In the genomic region with DNA sequence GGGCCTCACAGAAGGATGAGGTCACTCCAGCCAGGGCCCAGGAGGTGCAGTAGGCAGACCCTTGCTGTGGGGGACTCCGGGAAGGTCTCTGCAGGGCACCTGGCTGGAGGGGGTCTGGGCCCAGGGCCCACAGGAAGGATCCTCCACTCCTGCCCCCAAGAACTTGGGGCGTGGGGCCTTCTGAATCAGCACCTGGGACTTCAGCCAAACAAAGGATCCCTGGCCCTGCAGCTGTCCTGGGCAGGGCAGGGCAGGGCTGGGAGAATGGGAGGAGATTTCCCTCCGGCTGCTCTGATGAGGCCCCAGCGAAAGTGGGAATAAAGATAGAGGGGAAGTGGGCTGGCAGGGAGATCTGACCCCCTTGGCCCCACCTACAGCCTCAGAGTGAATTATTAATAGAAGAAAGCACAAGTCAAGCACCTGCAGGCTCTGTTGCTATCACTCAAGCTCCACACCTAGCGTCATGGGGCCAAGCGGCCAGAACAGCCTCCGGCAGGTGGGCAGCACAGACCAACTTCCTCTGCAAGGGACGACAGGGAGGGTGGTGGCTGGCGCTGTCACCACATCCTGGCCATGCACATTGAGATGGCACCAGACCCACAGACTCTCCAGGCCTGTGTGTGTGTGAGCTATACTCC, we compare ENCODE assay signal across 9 cellular contexts.
DNase-seq lines count a peak whose midpoint lies in the region; ATAC-seq, FAIRE-seq and TF ChIP-seq lines count a peak whose summit lies in the region.
"Had no signal": no experiment of that assay in that cellular context is flagged by ENCODE, and none has a peak within 500 bp of the region (broad histone marks: within the 10 kb centered on the region; RNA-seq: fewer than 3 reads in every experiment).

No MANE protein-coding gene starts in this region.

- H3K36me3 ChIP-seq in Panc1 (ENCODE audit: control insufficient read depth, insufficient read depth, low read length) (no peaks in the 10 kb centered on the region), H1 (ENCODE audit: control insufficient read depth in 2 of 4, insufficient read depth in 4 of 4, low read length in 3 of 4) (no peaks in the 10 kb centered on the region)

- H3K56ac ChIP-seq in H1 (replicated peaks; ENCODE audit: insufficient read length, low read depth, low read length) = no peak overlapping the region

- POLR2A ChIA-PET in Panc1 (lab: Charles Lee) (no interaction called here), H1 (lab: Charles Lee; ENCODE audit: partially characterized antibody) (no interaction called here)

- H3K27ac ChIP-seq in Panc1 (ENCODE audit: low read length) = peak overlapping the region; percentile 3; the same call in 1 of the 2 replicates
- H3K27ac ChIP-seq in H1 (ENCODE audit: low read depth, low read length) = no peak overlapping the region

- ATAC-seq in Panc1 (no peak), GM19467 (IDR thresholded peaks at IDR 0.05; ENCODE audit: unreplicated experiment) (no peak)

- TF ChIP-seq POLR2A in H1 (IDR thresholded peaks at IDR 0.05; ENCODE audit: control extremely low read depth in 1 of 2, low read depth in 2 of 2, low read length in 2 of 2) = no peak

- H3K4me3 ChIP-seq in Panc1 (ENCODE audit: low read depth in 2 of 2, low read length in 2 of 2) (no peak overlapping the region), H1 (ENCODE audit: extremely low read depth in 1 of 4, insufficient read depth in 2 of 4, low read depth in 3 of 4, low read length in 4 of 4) (no peak overlapping the region)

- peaks cover 2% of the 10 kb centered on the region for H3K36me3 Mint-ChIP-seq in osteocyte (ENCODE audit: unreplicated experiment)

- H2BK12ac ChIP-seq in H1 (ENCODE audit: low read depth, low read length) = no peak overlapping the region

- no peak overlapping the region for H3K23ac ChIP-seq in H1 (ENCODE audit: insufficient read length)

- H2BK20ac ChIP-seq in H1 (ENCODE audit: low read length) = no peak overlapping the region

- 95% methylated on average over 9 of the region's 9 CpGs; no CpG with 5 or more reads in 1 of the 2 experiments for WGBS in H1 (ENCODE audit: extremely low coverage in 1 of 2, insufficient coverage in 1 of 2, insufficient read length in 1 of 2, insufficient replicate concordance in 2 of 2, low coverage in 1 of 2, low lambda C conversion rate in 2 of 2, missing lambda C conversion rate in 1 of 2), 2 experiments

- H2AK5ac ChIP-seq in H1 (ENCODE audit: low read depth, low read length) = no peak overlapping the region

- no peak overlapping the region for H4K8ac ChIP-seq in H1 (ENCODE audit: extremely low read depth, insufficient read depth, low read length)

- no peak overlapping the region for H2BK15ac ChIP-seq in H1 (ENCODE audit: low read length)

- no peak overlapping the region for H3K4me3 Mint-ChIP-seq in osteocyte (ENCODE audit: unreplicated experiment)

- no peaks in the 10 kb centered on the region for H3K23me2 ChIP-seq in H1 (ENCODE audit: low read depth, low read length)

- DNase-seq in Daoy (ENCODE audit: low read depth) (peak; percentile 41), Panc1 (ENCODE audit: low read depth, low spot score) (no peak), H1 (ENCODE audit: low read depth in 1 of 2, low spot score in 2 of 2) (no peak), osteocyte (ENCODE audit: extremely low spot score, unreplicated experiment) (no peak), iPS-NIHi7 (ENCODE audit: extremely low spot score) (no peak), GM19240 (ENCODE audit: insufficient read length, low spot score) (no peak), G401 (ENCODE audit: low spot score) (no peak)
- DNase-seq: SHP77 had no signal

- H3K27me3 Mint-ChIP-seq in osteocyte (ENCODE audit: unreplicated experiment) = no peaks in the 10 kb centered on the region

- H4K91ac ChIP-seq in H1 (replicated peaks; ENCODE audit: insufficient read length, low read length) = no peak overlapping the region

- H3K79me2 ChIP-seq in H1 (ENCODE audit: control insufficient read depth in 1 of 2, insufficient read depth in 2 of 2, low read length in 2 of 2) = peaks cover 0 to 18% of the 10 kb centered on the region in 2 experiments; a peak in 3 of 4 replicates

- peak overlapping the region; percentile 10 for H3K27ac Mint-ChIP-seq in osteocyte (ENCODE audit: unreplicated experiment)

- no peak for FAIRE-seq in H1 (lab: Jason Lieb, UNC)

- H3K4me2 ChIP-seq in H1 (ENCODE audit: insufficient read depth in 1 of 2, low read depth in 2 of 2, low read length in 2 of 2) = no peak overlapping the region

- TF ChIP-seq CTCF in Panc1 (IDR thresholded peaks at IDR 0.05) (no peak), H1 (IDR thresholded peaks at IDR 0.05; ENCODE audit: control extremely low read depth in 1 of 3, insufficient read depth in 1 of 3, low read depth in 1 of 3, low read length in 3 of 3) (no peak), osteocyte (IDR thresholded peaks at IDR 0.05) (no peak)

- peaks cover 0 to 4% of the 10 kb centered on the region in 2 experiments for H4K20me1 ChIP-seq in H1 (replicated peaks in 1 of 2; ENCODE audit: control insufficient read depth in 1 of 2, insufficient read depth in 2 of 2, low read length in 2 of 2)

- no peak for TF ChIP-seq EP300 in H1 (IDR thresholded peaks at IDR 0.05; ENCODE audit: borderline replicate concordance in 1 of 2, low read depth in 2 of 2, low read length in 2 of 2)

- H3K79me1 ChIP-seq in H1 (ENCODE audit: low read depth, low read length) = peaks cover 12% of the 10 kb centered on the region

- H4K5ac ChIP-seq in H1 (ENCODE audit: insufficient read length, low read depth, low read length) = no peak overlapping the region

- intact Hi-C loops in Panc1 (cut with micrococcal nuclease; ENCODE audit: unreplicated experiment) = no loop called here

- peaks cover 29% of the 10 kb centered on the region for H3K4me1 ChIP-seq in Panc1 (ENCODE audit: control insufficient read depth, insufficient read depth, low read length)
- peaks cover 0 to 11% (median 0%) of the 10 kb centered on the region in 4 experiments; a peak in 2 of 7 replicates for H3K4me1 ChIP-seq in H1 (replicated peaks in 1 of 4; ENCODE audit: control insufficient read depth in 3 of 4, insufficient read depth in 4 of 4, low read length in 3 of 4)

- CTCF ChIA-PET in Panc1 (lab: Charles Lee) (no interaction called here), H1 (lab: Charles Lee; ENCODE audit: partially characterized antibody) (interaction anchor here (1.0 to 5.5 kb wide), 6 partner anchors 11 to 253 kb away, joined by 3 to 23 read pairs (median 3); no protein-coding TSS in a partner anchor)

- H3K9ac ChIP-seq in H1 (replicated peaks in 1 of 4; ENCODE audit: extremely low read depth in 1 of 4, low read depth in 3 of 4, low read length in 3 of 4) = no peak overlapping the region

- H3K27me3 ChIP-seq in Panc1 (ENCODE audit: control insufficient read depth, insufficient read depth, low read length) (no peaks in the 10 kb centered on the region), H1 (replicated peaks in 1 of 4; ENCODE audit: control insufficient read depth in 3 of 4, extremely low read depth in 1 of 4, insufficient read depth in 3 of 4, low read length in 3 of 4) (no peaks in the 10 kb centered on the region)

- no peak overlapping the region for H3K18ac ChIP-seq in H1 (ENCODE audit: extremely low read depth, low read length)

- H3K4ac ChIP-seq in H1 (replicated peaks; ENCODE audit: insufficient read length, low read depth, low read length) = no peak overlapping the region

- H3K4me1 Mint-ChIP-seq in osteocyte (ENCODE audit: unreplicated experiment) = peaks cover 44% of the 10 kb centered on the region

- no peaks in the 10 kb centered on the region for H3K9me3 Mint-ChIP-seq in osteocyte (ENCODE audit: unreplicated experiment)

- no peaks in the 10 kb centered on the region for H3K9me3 ChIP-seq in Panc1 (ENCODE audit: control insufficient read depth, insufficient read depth, low read depth, low read length)
- 0 out of 4 replicates have a peak, but pooled peaks cover 0 to 3% of the 10 kb centered on the region in 2 experiments for H3K9me3 ChIP-seq in H1 (ENCODE audit: insufficient read depth in 2 of 2, low read depth in 1 of 2, low read length in 1 of 2)

- peak overlapping the region; percentile 31; the same call in 1 of the 2 replicates for H2BK5ac ChIP-seq in H1 (ENCODE audit: low read depth, low read length)

- no peak overlapping the region for H2AFZ ChIP-seq in H1 (ENCODE audit: low read length)

- BruUV-seq in Panc1 (replicated peaks; lab: Mats Ljungman, UMichigan) = no TSS peak

- no peak for TF ChIP-seq RAD21 in H1 (IDR thresholded peaks at IDR 0.05 in 1 of 2, conservative IDR thresholded peaks at IDR 0.05 in 1 of 2; ENCODE audit: low read depth in 2 of 2, low read length in 2 of 2)

- in situ Hi-C loops in Panc1 (cut with HindIII; ENCODE audit: low pct_unique_long_range_greater_than_20kb, low sequenced_read_pairs) (no loop called here), G401 (cut with HindIII; ENCODE audit: low sequenced_read_pairs) (no loop called here)

- H3K14ac ChIP-seq in H1 (ENCODE audit: insufficient read length) = no peak overlapping the region

- no peak overlapping the region for H2BK120ac ChIP-seq in H1 (replicated peaks; ENCODE audit: low read depth, low read length)

TF ChIP-seq in H1, 55 proteins besides CTCF, POLR2A, EP300 and RAD21 (continues in another document):
- TF ChIP-seq SP4 (IDR thresholded peaks at IDR 0.05; ENCODE audit: low read length) = no peak
- TF ChIP-seq SIX5 (IDR thresholded peaks at IDR 0.05; ENCODE audit: low read depth, low read length) = no peak
- TF ChIP-seq PHF8 (conservative IDR thresholded peaks at IDR 0.05; ENCODE audit: low read depth, low read length) = no peak
- no peak for TF ChIP-seq CHD2 (IDR thresholded peaks at IDR 0.05; ENCODE audit: low read length)
- TF ChIP-seq SIN3A (conservative IDR thresholded peaks at IDR 0.05 in 1 of 2, IDR thresholded peaks at IDR 0.05 in 1 of 2; ENCODE audit: low read depth in 1 of 2, low read length in 2 of 2) = no peak
- TF ChIP-seq SAP30 (IDR thresholded peaks at IDR 0.05; ENCODE audit: insufficient read depth, insufficient replicate concordance, low read length) = no peak
- no peak for TF ChIP-seq SUZ12 (IDR thresholded peaks at IDR 0.05; ENCODE audit: low read length)
- no peak for TF ChIP-seq SP1 (IDR thresholded peaks at IDR 0.05; ENCODE audit: low read depth, low read length)
- no peak for TF ChIP-seq GABPA (IDR thresholded peaks at IDR 0.05; ENCODE audit: borderline replicate concordance, insufficient read depth, low read length)
- TF ChIP-seq CHD1 (IDR thresholded peaks at IDR 0.05; ENCODE audit: low read depth, low read length) = no peak
- no peak for TF ChIP-seq TBP (IDR thresholded peaks at IDR 0.05; ENCODE audit: low read depth, low read length)
- no peak for TF ChIP-seq CTBP2 (IDR thresholded peaks at IDR 0.05; ENCODE audit: borderline replicate concordance, insufficient read depth, insufficient read length, low read length)
- no peak for TF ChIP-seq YY1 (IDR thresholded peaks at IDR 0.05; ENCODE audit: low read depth, low read length)
